In genomic region chr11:47373876-47374820, GRCh38 we compare ENCODE assay signal across 9 cellular contexts. TPM values are rescaled to one million over a fixed set of nuclear protein-coding genes. Genes with fewer than 3 reads are reported as not detected.
DNase-seq lines count a peak whose midpoint lies in the region; ATAC-seq and TF ChIP-seq lines count a peak whose summit lies in the region.
"Had no signal": no experiment of that assay in that cellular context is flagged by ENCODE, and none has a peak within 500 bp of the region (broad histone marks: within the 10 kb centered on the region; RNA-seq: fewer than 3 reads in every experiment).

No MANE protein-coding gene starts in this region.

- peaks cover 3% of the 10 kb centered on the region for H3K4me1 ChIP-seq in CD8-positive, alpha-beta memory T cell (ENCODE audit: insufficient read depth, low read length)

- peak; percentile 75 to 90 (median 80) for DNase-seq in CD8-positive, alpha-beta memory T cell
- DNase-seq in HFFc6 (peak; percentile 61), NCI-H69 (lab: John Stamatoyannopoulos, UW) (peak; percentile 81), memory B cell (ENCODE audit: low spot score in 2 of 2) (peak; percentile 77 to 84)
- DNase-seq in activated CD8-positive, alpha-beta T cell treated with anti-CD3 and anti-CD28 coated beads, Interleukin-2, amount 10 ng/mL, durations not matched to agents 7 days and 5 days: peak; percentile 85
- peak; percentile 84 for DNase-seq in effector CD4-positive, alpha-beta T cell
- DNase-seq in stimulated activated CD8-positive, alpha-beta memory T cell treated with anti-CD3 and anti-CD28 coated beads, Interleukin-15, amount 100 ng/mL, for 1 hour (ENCODE audit: low read depth): peak; percentile 69

- no peaks in the 10 kb centered on the region for H3K36me3 ChIP-seq in CD8-positive, alpha-beta memory T cell (ENCODE audit: insufficient read depth, low read length)

- POLR2A ChIA-PET in CD8-positive, alpha-beta memory T cell (lab: Charles Lee): interaction anchor here (0.7 to 1.2 kb wide), 4 partner anchors 20 to 968 kb away, joined by 3 to 4 read pairs (median 3); no protein-coding TSS in a partner anchor
- POLR2A ChIA-PET in activated CD8-positive, alpha-beta T cell treated with anti-CD3 and anti-CD28 coated beads, Interleukin-2, amount 10 ng/mL, durations not matched to agents 7 days and 5 days (lab: Charles Lee): no interaction called here

- peak; percentile 98 for TF ChIP-seq CTCF in HFFc6 (IDR thresholded peaks at IDR 0.05)

- no peak overlapping the region for H3K4me3 Mint-ChIP-seq in CD8-positive, alpha-beta memory T cell
- no peak overlapping the region for H3K4me3 Mint-ChIP-seq in HFFc6
- H3K4me3 Mint-ChIP-seq in activated CD8-positive, alpha-beta T cell treated with anti-CD3 and anti-CD28 coated beads, Interleukin-2, amount 10 ng/mL, durations not matched to agents 7 days and 5 days: no peak overlapping the region
- peak overlapping the region; percentile 33 for H3K4me3 Mint-ChIP-seq in memory B cell

- CTCF ChIA-PET in CD8-positive, alpha-beta memory T cell (lab: Charles Lee): interaction anchor here (0.6 to 5.2 kb wide), 31 partner anchors 9 to 479 kb away, joined by 3 to 129 read pairs (median 5); partner anchors contain the start of genes ACP2, DDB2, KBTBD4 and RAPSN
- CTCF ChIA-PET in activated CD8-positive, alpha-beta T cell treated with anti-CD3 and anti-CD28 coated beads, Interleukin-2, amount 10 ng/mL, durations not matched to agents 7 days and 5 days (lab: Charles Lee): interaction anchor here (0.6 to 6.7 kb wide), 49 partner anchors 8 to 480 kb away, joined by 3 to 133 read pairs (median 4); partner anchors contain the start of genes DDB2, PSMC3 and SLC39A13

- H3K36me3 Mint-ChIP-seq in CD8-positive, alpha-beta memory T cell: no peaks in the 10 kb centered on the region
- H3K36me3 Mint-ChIP-seq in HFFc6 (ENCODE audit: low read depth): no peaks in the 10 kb centered on the region
- no peaks in the 10 kb centered on the region for H3K36me3 Mint-ChIP-seq in activated CD8-positive, alpha-beta T cell treated with anti-CD3 and anti-CD28 coated beads, Interleukin-2, amount 10 ng/mL, durations not matched to agents 7 days and 5 days (ENCODE audit: low read depth)
- peaks cover 23% of the 10 kb centered on the region for H3K36me3 Mint-ChIP-seq in memory B cell

- no peaks in the 10 kb centered on the region for H3K9me3 Mint-ChIP-seq in CD8-positive, alpha-beta memory T cell
- H3K9me3 Mint-ChIP-seq in HFFc6 (no peaks in the 10 kb centered on the region), memory B cell (no peaks in the 10 kb centered on the region)
- H3K9me3 Mint-ChIP-seq in activated CD8-positive, alpha-beta T cell treated with anti-CD3 and anti-CD28 coated beads, Interleukin-2, amount 10 ng/mL, durations not matched to agents 7 days and 5 days (ENCODE audit: insufficient read depth): no peaks in the 10 kb centered on the region

- no peak overlapping the region for H3K27ac ChIP-seq in CD8-positive, alpha-beta memory T cell (ENCODE audit: low read depth, low read length)

- ATAC-seq in activated CD8-positive, alpha-beta T cell treated with anti-CD3 and anti-CD28 coated beads, Interleukin-2, amount 10 ng/mL, durations not matched to agents 7 days and 5 days: peak; percentile 95
- ATAC-seq in memory B cell (ENCODE audit: low read depth): peak; percentile 38
- ATAC-seq in HG02885 (IDR thresholded peaks at IDR 0.05; ENCODE audit: poor library complexity, unreplicated experiment): no peak

- no peak overlapping the region for H3K4me3 ChIP-seq in CD8-positive, alpha-beta memory T cell (ENCODE audit: low read length)

- H3K27ac Mint-ChIP-seq in CD8-positive, alpha-beta memory T cell: peak overlapping the region in 4 of 8 donors; percentile 15 to 63 (median 42)
- H3K27ac Mint-ChIP-seq in HFFc6 (no peak overlapping the region), memory B cell (peak overlapping the region; percentile 42)
- no peak overlapping the region for H3K27ac Mint-ChIP-seq in activated CD8-positive, alpha-beta T cell treated with anti-CD3 and anti-CD28 coated beads, Interleukin-2, amount 10 ng/mL, durations not matched to agents 7 days and 5 days

- peaks cover 0 to 2% (median 0%) of the 10 kb centered on the region in 3 donors for H3K4me1 Mint-ChIP-seq in CD8-positive, alpha-beta memory T cell
- H3K4me1 Mint-ChIP-seq in HFFc6 (ENCODE audit: low read depth) (peaks cover 13% of the 10 kb centered on the region), memory B cell (peaks cover 29% of the 10 kb centered on the region)
- peaks cover 14% of the 10 kb centered on the region for H3K4me1 Mint-ChIP-seq in activated CD8-positive, alpha-beta T cell treated with anti-CD3 and anti-CD28 coated beads, Interleukin-2, amount 10 ng/mL, durations not matched to agents 7 days and 5 days (ENCODE audit: low read depth)

- no peaks in the 10 kb centered on the region for H3K9me3 ChIP-seq in CD8-positive, alpha-beta memory T cell (ENCODE audit: low read length)

- peaks cover 0 to 5% of the 10 kb centered on the region in 2 donors for H3K27me3 Mint-ChIP-seq in CD8-positive, alpha-beta memory T cell
- peaks cover 3% of the 10 kb centered on the region for H3K27me3 Mint-ChIP-seq in HFFc6 (ENCODE audit: insufficient read depth)
- peaks cover 3% of the 10 kb centered on the region for H3K27me3 Mint-ChIP-seq in activated CD8-positive, alpha-beta T cell treated with anti-CD3 and anti-CD28 coated beads, Interleukin-2, amount 10 ng/mL, durations not matched to agents 7 days and 5 days (ENCODE audit: low read depth)
- no peaks in the 10 kb centered on the region for H3K27me3 Mint-ChIP-seq in memory B cell

- H3K27me3 ChIP-seq in CD8-positive, alpha-beta memory T cell (ENCODE audit: insufficient read depth, low read length, poor library complexity, severe bottlenecking): no peaks in the 10 kb centered on the region

RNA-seq across cellular contexts. Expression of gene SPI1, which starts 4.2 kb away (rescaled TPM):
- 1 to 10 TPM; 1.8 to 2.0 TPM for total RNA-seq in CD8-positive, alpha-beta memory T cell
- not detected for polyA plus RNA-seq in CD8-positive, alpha-beta memory T cell
- total RNA-seq in HFFc6 (2021; fragmentation: NEBNext Ultra II Directional; extraction: Animal tissue kit (Norgen Biotek cat#: 25700)): not detected
- not detected for total RNA-seq in activated CD8-positive, alpha-beta T cell treated with anti-CD3 and anti-CD28 coated beads, Interleukin-2, amount 10 ng/mL, durations not matched to agents 7 days and 5 days
- total RNA-seq: T-helper 2 cell treated with Interferon-gamma antibody and Interleukin-4, amounts not matched to agents 100 ng/mL and 5 ng/mL, for 36 hours had no signal

RNA-seq across cellular contexts. Expression of gene MYBPC3, which starts 21.6 kb away (rescaled TPM):
- not detected for total RNA-seq in CD8-positive, alpha-beta memory T cell
- not detected for polyA plus RNA-seq in CD8-positive, alpha-beta memory T cell
- not detected for total RNA-seq in HFFc6 (2021; fragmentation: NEBNext Ultra II Directional; extraction: Animal tissue kit (Norgen Biotek cat#: 25700))
- not detected for total RNA-seq in activated CD8-positive, alpha-beta T cell treated with anti-CD3 and anti-CD28 coated beads, Interleukin-2, amount 10 ng/mL, durations not matched to agents 7 days and 5 days
- total RNA-seq: T-helper 2 cell treated with Interferon-gamma antibody and Interleukin-4, amounts not matched to agents 100 ng/mL and 5 ng/mL, for 36 hours had no signal

RNA-seq across cellular contexts. Expression of gene SLC39A13, which starts 34.2 kb away (rescaled TPM):
- total RNA-seq in CD8-positive, alpha-beta memory T cell: 10 to 100 TPM; 20.2 to 23.4 TPM
- polyA plus RNA-seq in CD8-positive, alpha-beta memory T cell: 39.4 TPM
- total RNA-seq in HFFc6 (2021; fragmentation: NEBNext Ultra II Directional; extraction: Animal tissue kit (Norgen Biotek cat#: 25700)): 100 to 1,000 TPM in 2 of 6 experiments, 10 to 100 TPM in 4; 78.2 to 126 (median 86.4) TPM
- 10 to 100 TPM; 19.2 to 20.0 TPM for total RNA-seq in activated CD8-positive, alpha-beta T cell treated with anti-CD3 and anti-CD28 coated beads, Interleukin-2, amount 10 ng/mL, durations not matched to agents 7 days and 5 days

RNA-seq across cellular contexts. Expression of gene PSMC3, which starts 52.1 kb away (rescaled TPM):
- total RNA-seq in CD8-positive, alpha-beta memory T cell: 100 to 1,000 TPM; 200 to 219 TPM
- 118 TPM for polyA plus RNA-seq in CD8-positive, alpha-beta memory T cell
- 100 to 1,000 TPM; 161 to 238 (median 220) TPM for total RNA-seq in HFFc6 (2021; fragmentation: NEBNext Ultra II Directional; extraction: Animal tissue kit (Norgen Biotek cat#: 25700))
- total RNA-seq in activated CD8-positive, alpha-beta T cell treated with anti-CD3 and anti-CD28 coated beads, Interleukin-2, amount 10 ng/mL, durations not matched to agents 7 days and 5 days: 100 to 1,000 TPM; 179 TPM
